35 cellular contexts compared by ENCODE assay signal in the genomic region with DNA sequence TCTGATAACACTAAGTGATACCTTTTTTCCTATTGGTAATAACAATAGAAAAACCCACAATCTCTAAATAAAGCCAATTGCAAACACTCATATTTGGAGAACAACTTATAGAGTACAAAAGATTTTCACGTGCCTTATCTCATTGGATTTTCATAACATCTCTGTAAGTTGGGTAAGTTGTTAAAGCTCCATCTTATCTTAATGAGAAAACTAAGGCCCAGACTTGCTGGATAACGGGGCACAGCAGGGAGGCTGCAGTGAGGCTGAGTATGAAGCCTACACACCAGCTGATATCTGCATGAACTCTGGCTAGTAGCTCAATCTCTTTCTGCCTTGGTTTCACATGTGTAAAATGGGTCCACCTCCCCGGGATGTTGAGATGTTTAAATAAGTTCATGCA. TPM values are rescaled to one million over a fixed set of nuclear protein-coding genes. Genes with fewer than 3 reads are reported as not detected.
"Had no signal": no experiment of that assay in that cellular context is flagged by ENCODE, and none has a peak within 500 bp of the region (broad histone marks: within the 10 kb centered on the region; RNA-seq: fewer than 3 reads in every experiment).

No MANE protein-coding gene starts in this region.

- DNase-seq: activated B cell treated with CpG ODN at 0.5 μM for 24 hours; activated CD4-positive, alpha-beta memory T cell treated with anti-CD3 and anti-CD28 coated beads, Interleukin-2, amount 10 ng/mL, durations not matched to agents 7 days and 5 days; activated CD4-positive, alpha-beta T cell treated with anti-CD3 and anti-CD28 coated beads for 1 hour; activated CD4-positive, alpha-beta T cell treated with anti-CD3 and anti-CD28 coated beads for 36 hours; activated CD4-positive, alpha-beta T cell treated with anti-CD3 and anti-CD28 coated beads for 48 hours; activated CD4-positive, alpha-beta T cell treated with anti-CD3 and anti-CD28 coated beads, Interleukin-2, amount 10 ng/mL, durations not matched to agents 7 days and 5 days; activated CD4-positive, alpha-beta T cell treated with anti-CD3 and anti-CD28 coated beads, Interleukin-2, amount 50 U/mL, for 48 hours; activated CD8-positive, alpha-beta memory T cell treated with anti-CD3 and anti-CD28 coated beads for 24 hours; activated CD8-positive, alpha-beta memory T cell treated with anti-CD3 and anti-CD28 coated beads, Interleukin-2, amount 10 ng/mL, durations not matched to agents 7 days and 5 days; activated CD8-positive, alpha-beta memory T cell treated with anti-CD3 and anti-CD28 coated beads, Interleukin-2, amount 50 U/mL, for 48 hours; activated CD8-positive, alpha-beta T cell treated with anti-CD3 and anti-CD28 coated beads, Interleukin-2, amount 10 ng/mL, durations not matched to agents 7 days and 5 days; activated effector memory CD4-positive, alpha-beta T cell treated with Interleukin-2 at 50 U/mL for 16 hours; activated gamma-delta T cell; activated naive CD4-positive, alpha-beta T cell treated with anti-CD3 and anti-CD28 coated beads, Interleukin-2, amount 10 ng/mL, durations not matched to agents 7 days and 5 days; activated naive CD4-positive, alpha-beta T cell treated with Interleukin-2 at 50 U/mL for 16 hours; activated naive CD8-positive, alpha-beta T cell treated with anti-CD3 and anti-CD28 coated beads, Interleukin-2, amount 10 ng/mL, durations not matched to agents 7 days and 5 days; activated naive CD8-positive, alpha-beta T cell treated with anti-CD3 and anti-CD28 coated beads, Interleukin-2, amount 50 U/mL, for 24 hours; activated T-cell treated with anti-CD3 and anti-CD28 coated beads, Interleukin-2, amount 50 U/mL, for 24 hours; activated T-cell treated with anti-CD3 and anti-CD28 coated beads, Interleukin-2, amount 50 U/mL, for 48 hours; amygdala; anterior cingulate cortex; central memory CD4-positive, alpha-beta T cell; T-helper 1 cell; T-helper 2 cell; T-helper 9 cell had no signal

- H3K4me1 Mint-ChIP-seq: activated B cell treated with CpG ODN at 0.5 μM for 24 hours; activated CD4-positive, alpha-beta memory T cell treated with anti-CD3 and anti-CD28 coated beads, Interleukin-2, amount 10 ng/mL, durations not matched to agents 7 days and 5 days; activated CD4-positive, alpha-beta T cell treated with anti-CD3 and anti-CD28 coated beads for 36 hours; activated CD4-positive, alpha-beta T cell treated with anti-CD3 and anti-CD28 coated beads, Interleukin-2, amount 10 ng/mL, durations not matched to agents 7 days and 5 days; activated CD8-positive, alpha-beta memory T cell treated with anti-CD3 and anti-CD28 coated beads, Interleukin-2, amount 10 ng/mL, durations not matched to agents 7 days and 5 days; activated naive CD4-positive, alpha-beta T cell treated with anti-CD3 and anti-CD28 coated beads, Interleukin-2, amount 10 ng/mL, durations not matched to agents 7 days and 5 days; activated naive CD4-positive, alpha-beta T cell treated with anti-CD3 and anti-CD28 coated beads, Interleukin-2, amount 50 U/mL, for 24 hours; activated naive CD8-positive, alpha-beta T cell treated with anti-CD3 and anti-CD28 coated beads, Interleukin-2, amount 10 ng/mL, durations not matched to agents 7 days and 5 days; activated naive CD8-positive, alpha-beta T cell treated with anti-CD3 and anti-CD28 coated beads, Interleukin-2, amount 50 U/mL, for 24 hours had no signal

- H3K4me3 ChIP-seq: ascending aorta, cardiac muscle cell had no signal

- H3K36me3 ChIP-seq: ascending aorta, cardiac muscle cell had no signal

- H3K27ac Mint-ChIP-seq: activated B cell treated with CpG ODN at 0.5 μM for 24 hours; activated CD4-positive, alpha-beta memory T cell treated with anti-CD3 and anti-CD28 coated beads, Interleukin-2, amount 10 ng/mL, durations not matched to agents 7 days and 5 days; activated CD4-positive, alpha-beta T cell treated with anti-CD3 and anti-CD28 coated beads for 36 hours; activated CD4-positive, alpha-beta T cell treated with anti-CD3 and anti-CD28 coated beads, Interleukin-2, amount 10 ng/mL, durations not matched to agents 7 days and 5 days; activated CD8-positive, alpha-beta memory T cell treated with anti-CD3 and anti-CD28 coated beads, Interleukin-2, amount 10 ng/mL, durations not matched to agents 7 days and 5 days; activated CD8-positive, alpha-beta T cell treated with anti-CD3 and anti-CD28 coated beads, Interleukin-2, amount 10 ng/mL, durations not matched to agents 7 days and 5 days; activated naive CD4-positive, alpha-beta T cell treated with anti-CD3 and anti-CD28 coated beads, Interleukin-2, amount 10 ng/mL, durations not matched to agents 7 days and 5 days; activated naive CD4-positive, alpha-beta T cell treated with anti-CD3 and anti-CD28 coated beads, Interleukin-2, amount 50 U/mL, for 24 hours; activated naive CD8-positive, alpha-beta T cell; activated naive CD8-positive, alpha-beta T cell treated with anti-CD3 and anti-CD28 coated beads, Interleukin-2, amount 10 ng/mL, durations not matched to agents 7 days and 5 days; activated naive CD8-positive, alpha-beta T cell treated with anti-CD3 and anti-CD28 coated beads, Interleukin-2, amount 50 U/mL, for 24 hours; activated T-cell treated with anti-CD3 and anti-CD28 coated beads, Interleukin-2, amount 50 U/mL, for 24 hours; activated T-helper 2 cell treated with anti-CD3 and anti-CD28 coated beads, Interferon-gamma antibody, Interleukin-2, Interleukin-4, amounts not matched to agents 10 μg/mL and 5 μg/mL and 100 μg/mL, durations not matched to agents 14 hours and 24 hours and 36 hours; T-helper 1 cell treated with Interleukin-12 subunit alpha and Interleukin-12 subunit beta and Interleukin-4 antibody, amounts not matched to agents 30 μg/mL and 1 μg/mL, for 36 hours had no signal

- H3K9me3 ChIP-seq: ascending aorta had no signal

- H3K9me3 Mint-ChIP-seq: activated B cell treated with CpG ODN at 0.5 μM for 24 hours; activated CD4-positive, alpha-beta memory T cell treated with anti-CD3 and anti-CD28 coated beads, Interleukin-2, amount 10 ng/mL, durations not matched to agents 7 days and 5 days; activated CD4-positive, alpha-beta T cell treated with anti-CD3 and anti-CD28 coated beads, Interleukin-2, amount 10 ng/mL, durations not matched to agents 7 days and 5 days; activated naive CD4-positive, alpha-beta T cell treated with anti-CD3 and anti-CD28 coated beads, Interleukin-2, amount 10 ng/mL, durations not matched to agents 7 days and 5 days; activated naive CD4-positive, alpha-beta T cell treated with anti-CD3 and anti-CD28 coated beads, Interleukin-2, amount 50 U/mL, for 24 hours; activated naive CD8-positive, alpha-beta T cell treated with anti-CD3 and anti-CD28 coated beads, Interleukin-2, amount 10 ng/mL, durations not matched to agents 7 days and 5 days; activated naive CD8-positive, alpha-beta T cell treated with anti-CD3 and anti-CD28 coated beads, Interleukin-2, amount 50 U/mL, for 24 hours; activated T-cell treated with anti-CD3 and anti-CD28 coated beads, Interleukin-2, amount 50 U/mL, for 24 hours; activated T-helper 2 cell treated with anti-CD3 and anti-CD28 coated beads, Interferon-gamma antibody, Interleukin-2, Interleukin-4, amounts not matched to agents 10 μg/mL and 5 μg/mL and 100 μg/mL, durations not matched to agents 14 hours and 24 hours and 36 hours; brain; T-helper 1 cell treated with Interleukin-12 subunit alpha and Interleukin-12 subunit beta and Interleukin-4 antibody, amounts not matched to agents 30 μg/mL and 1 μg/mL, for 36 hours; T-helper 2 cell treated with Interferon-gamma antibody and Interleukin-4, amounts not matched to agents 5 μg/mL and 100 μg/mL, for 36 hours had no signal

- H3K4me1 ChIP-seq: ascending aorta had no signal

- H3K27me3 Mint-ChIP-seq: activated naive CD4-positive, alpha-beta T cell treated with anti-CD3 and anti-CD28 coated beads, Interleukin-2, amount 50 U/mL, for 24 hours had no signal

- ATAC-seq: activated CD4-positive, alpha-beta T cell treated with anti-CD3 and anti-CD28 coated beads for 36 hours; activated CD8-positive, alpha-beta memory T cell treated with anti-CD3 and anti-CD28 coated beads, Interleukin-2, amount 10 ng/mL, durations not matched to agents 7 days and 5 days; activated CD8-positive, alpha-beta T cell treated with anti-CD3 and anti-CD28 coated beads, Interleukin-2, amount 10 ng/mL, durations not matched to agents 7 days and 5 days; activated naive CD8-positive, alpha-beta T cell treated with anti-CD3 and anti-CD28 coated beads, Interleukin-2, amount 50 U/mL, for 24 hours had no signal

- H3K36me3 Mint-ChIP-seq: activated CD8-positive, alpha-beta memory T cell treated with anti-CD3 and anti-CD28 coated beads, Interleukin-2, amount 10 ng/mL, durations not matched to agents 7 days and 5 days; activated naive CD4-positive, alpha-beta T cell treated with anti-CD3 and anti-CD28 coated beads, Interleukin-2, amount 10 ng/mL, durations not matched to agents 7 days and 5 days; activated naive CD4-positive, alpha-beta T cell treated with anti-CD3 and anti-CD28 coated beads, Interleukin-2, amount 50 U/mL, for 24 hours; activated naive CD8-positive, alpha-beta T cell; activated naive CD8-positive, alpha-beta T cell treated with anti-CD3 and anti-CD28 coated beads, Interleukin-2, amount 10 ng/mL, durations not matched to agents 7 days and 5 days; brain had no signal

- H3K27ac ChIP-seq: ascending aorta, cardiac muscle cell, VCaP had no signal

- H3K27me3 ChIP-seq: ascending aorta, cardiac muscle cell had no signal

- H3K4me3 Mint-ChIP-seq: activated B cell treated with CpG ODN at 0.5 μM for 24 hours; activated CD4-positive, alpha-beta memory T cell treated with anti-CD3 and anti-CD28 coated beads, Interleukin-2, amount 10 ng/mL, durations not matched to agents 7 days and 5 days; activated CD4-positive, alpha-beta T cell treated with anti-CD3 and anti-CD28 coated beads for 36 hours; activated CD4-positive, alpha-beta T cell treated with anti-CD3 and anti-CD28 coated beads, Interleukin-2, amount 10 ng/mL, durations not matched to agents 7 days and 5 days; activated CD8-positive, alpha-beta memory T cell treated with anti-CD3 and anti-CD28 coated beads, Interleukin-2, amount 10 ng/mL, durations not matched to agents 7 days and 5 days; activated CD8-positive, alpha-beta T cell treated with anti-CD3 and anti-CD28 coated beads, Interleukin-2, amount 10 ng/mL, durations not matched to agents 7 days and 5 days; activated naive CD4-positive, alpha-beta T cell treated with anti-CD3 and anti-CD28 coated beads, Interleukin-2, amount 10 ng/mL, durations not matched to agents 7 days and 5 days; activated naive CD4-positive, alpha-beta T cell treated with anti-CD3 and anti-CD28 coated beads, Interleukin-2, amount 50 U/mL, for 24 hours; activated naive CD8-positive, alpha-beta T cell; activated naive CD8-positive, alpha-beta T cell treated with anti-CD3 and anti-CD28 coated beads, Interleukin-2, amount 10 ng/mL, durations not matched to agents 7 days and 5 days; activated naive CD8-positive, alpha-beta T cell treated with anti-CD3 and anti-CD28 coated beads, Interleukin-2, amount 50 U/mL, for 24 hours; activated T-cell treated with anti-CD3 and anti-CD28 coated beads, Interleukin-2, amount 50 U/mL, for 24 hours; brain; T-helper 1 cell treated with Interleukin-12 subunit alpha and Interleukin-12 subunit beta and Interleukin-4 antibody, amounts not matched to agents 30 μg/mL and 1 μg/mL, for 36 hours; T-helper 2 cell treated with Interferon-gamma antibody and Interleukin-4, amounts not matched to agents 5 μg/mL and 100 μg/mL, for 36 hours had no signal

RNA-seq across cellular contexts. Expression of a gene that starts 26.8 kb away (rescaled TPM):
- total RNA-seq: activated B cell treated with CpG ODN at 0.5 μM for 24 hours; activated CD4-positive, alpha-beta T cell treated with anti-CD3 and anti-CD28 coated beads for 36 hours; activated CD4-positive, alpha-beta T cell treated with anti-CD3 and anti-CD28 coated beads, Interleukin-2, amount 10 ng/mL, durations not matched to agents 7 days and 5 days; activated CD8-positive, alpha-beta T cell treated with anti-CD3 and anti-CD28 coated beads, Interleukin-2, amount 10 ng/mL, durations not matched to agents 7 days and 5 days; activated T-helper 2 cell treated with anti-CD3 and anti-CD28 coated beads, Interferon-gamma antibody, Interleukin-2, Interleukin-4, amounts not matched to agents 10 μg/mL and 5 μg/mL and 100 μg/mL, durations not matched to agents 14 hours and 24 hours and 36 hours; bronchial epithelial cell had no signal
